44 cellular contexts compared by ENCODE assay signal in genomic region chr16:1050921-1051320, GRCh38. TPM values are rescaled to one million over a fixed set of nuclear protein-coding genes. Genes with fewer than 3 reads are reported as not detected.
"Had no signal": no experiment of that assay in that cellular context is flagged by ENCODE, and none has a peak within 500 bp of the region (broad histone marks: within the 10 kb centered on the region; RNA-seq: fewer than 3 reads in every experiment).

No MANE protein-coding gene starts in this region.

- H3K27me3 ChIP-seq: ascending aorta, cardiac muscle cell had no signal

- H3K27ac ChIP-seq: adrenal gland, ascending aorta, body of pancreas, brain microvascular endothelial cell, breast epithelium, cardiac muscle cell had no signal

- H3K9me3 Mint-ChIP-seq: activated naive CD4-positive, alpha-beta T cell treated with anti-CD3 and anti-CD28 coated beads for 36 hours; activated naive CD4-positive, alpha-beta T cell treated with anti-CD3 and anti-CD28 coated beads, Interleukin-2, amount 10 ng/mL, durations not matched to agents 7 days and 5 days; activated naive CD4-positive, alpha-beta T cell treated with anti-CD3 and anti-CD28 coated beads, Interleukin-2, amount 50 U/mL, for 24 hours; activated naive CD4-positive, alpha-beta T cell treated with anti-CD3 and anti-CD28 coated beads, Interleukin-2, amount 50 U/mL, for 72 hours; activated naive CD8-positive, alpha-beta T cell treated with anti-CD3 and anti-CD28 coated beads for 36 hours; activated naive CD8-positive, alpha-beta T cell treated with anti-CD3 and anti-CD28 coated beads, Interleukin-2, amount 10 ng/mL, durations not matched to agents 7 days and 5 days; activated naive CD8-positive, alpha-beta T cell treated with anti-CD3 and anti-CD28 coated beads, Interleukin-2, amount 50 U/mL, for 24 hours; activated T-cell treated with anti-CD3 and anti-CD28 coated beads, Interleukin-2, amount 50 U/mL, for 24 hours; activated T-cell treated with anti-CD3 and anti-CD28 coated beads, Interleukin-2, amount 50 U/mL, for 4 hours; activated T-cell treated with anti-CD3 and anti-CD28 coated beads, Interleukin-2, amount 50 U/mL, for 72 hours; activated T-helper 1 cell treated with anti-CD3 and anti-CD28 coated beads, Interleukin-12 subunit alpha, Interleukin-12 subunit beta, Interleukin-2, Interleukin-4 antibody, amounts not matched to agents 30 ng/mL and 10 ng/mL and 1 ng/mL, durations not matched to agents 14 hours and 24 hours and 36 hours; activated T-helper 17 cell treated with anti-CD3 and anti-CD28 coated beads, Interleukin-2, amount 50 U/mL, for 72 hours; activated T-helper 2 cell treated with anti-CD3 and anti-CD28 coated beads, Interferon-gamma antibody, Interleukin-2, Interleukin-4, amounts not matched to agents 10 μg/mL and 5 μg/mL and 100 μg/mL, durations not matched to agents 14 hours and 24 hours and 36 hours; central memory CD8-positive, alpha-beta T cell had no signal

- H3K27ac Mint-ChIP-seq: activated naive CD4-positive, alpha-beta T cell treated with anti-CD3 and anti-CD28 coated beads for 36 hours; activated naive CD4-positive, alpha-beta T cell treated with anti-CD3 and anti-CD28 coated beads, Interleukin-2, amount 10 ng/mL, durations not matched to agents 7 days and 5 days; activated naive CD4-positive, alpha-beta T cell treated with anti-CD3 and anti-CD28 coated beads, Interleukin-2, amount 50 U/mL, for 24 hours; activated naive CD4-positive, alpha-beta T cell treated with anti-CD3 and anti-CD28 coated beads, Interleukin-2, amount 50 U/mL, for 72 hours; activated naive CD8-positive, alpha-beta T cell; activated naive CD8-positive, alpha-beta T cell treated with anti-CD3 and anti-CD28 coated beads for 36 hours; activated naive CD8-positive, alpha-beta T cell treated with anti-CD3 and anti-CD28 coated beads, Interleukin-2, amount 10 ng/mL, durations not matched to agents 7 days and 5 days; activated naive CD8-positive, alpha-beta T cell treated with anti-CD3 and anti-CD28 coated beads, Interleukin-2, amount 50 U/mL, for 24 hours; activated T-cell treated with anti-CD3 and anti-CD28 coated beads, Interleukin-2, amount 50 U/mL, for 24 hours; activated T-cell treated with anti-CD3 and anti-CD28 coated beads, Interleukin-2, amount 50 U/mL, for 72 hours; activated T-helper 1 cell treated with anti-CD3 and anti-CD28 coated beads, Interleukin-12 subunit alpha, Interleukin-12 subunit beta, Interleukin-2, Interleukin-4 antibody, amounts not matched to agents 30 ng/mL and 10 ng/mL and 1 ng/mL, durations not matched to agents 14 hours and 24 hours and 36 hours; activated T-helper 17 cell treated with anti-CD3 and anti-CD28 coated beads, Interleukin-2, amount 50 U/mL, for 72 hours; activated T-helper 2 cell treated with anti-CD3 and anti-CD28 coated beads, Interferon-gamma antibody, Interleukin-2, Interleukin-4, amounts not matched to agents 10 μg/mL and 5 μg/mL and 100 μg/mL, durations not matched to agents 14 hours and 24 hours and 36 hours had no signal

- H3K4me3 ChIP-seq: adrenal gland, ascending aorta, body of pancreas, breast epithelium, cardiac muscle cell had no signal

- ATAC-seq: activated naive CD4-positive, alpha-beta T cell treated with anti-CD3 and anti-CD28 coated beads, Interleukin-2, amount 50 U/mL, for 72 hours; activated naive CD8-positive, alpha-beta T cell treated with anti-CD3 and anti-CD28 coated beads, Interleukin-2, amount 50 U/mL, for 24 hours; activated T-cell treated with anti-CD3 and anti-CD28 coated beads, Interleukin-2, amount 50 U/mL, for 4 hours; activated T-cell treated with anti-CD3 and anti-CD28 coated beads, Interleukin-2, amount 50 U/mL, for 72 hours; activated T-helper 17 cell treated with anti-CD3 and anti-CD28 coated beads, Interleukin-2, amount 50 U/mL, for 72 hours; body of pancreas had no signal

- H3K4me3 Mint-ChIP-seq: activated naive CD4-positive, alpha-beta T cell treated with anti-CD3 and anti-CD28 coated beads for 36 hours; activated naive CD4-positive, alpha-beta T cell treated with anti-CD3 and anti-CD28 coated beads, Interleukin-2, amount 10 ng/mL, durations not matched to agents 7 days and 5 days; activated naive CD4-positive, alpha-beta T cell treated with anti-CD3 and anti-CD28 coated beads, Interleukin-2, amount 50 U/mL, for 24 hours; activated naive CD8-positive, alpha-beta T cell; activated naive CD8-positive, alpha-beta T cell treated with anti-CD3 and anti-CD28 coated beads for 36 hours; activated naive CD8-positive, alpha-beta T cell treated with anti-CD3 and anti-CD28 coated beads, Interleukin-2, amount 10 ng/mL, durations not matched to agents 7 days and 5 days; activated naive CD8-positive, alpha-beta T cell treated with anti-CD3 and anti-CD28 coated beads, Interleukin-2, amount 50 U/mL, for 24 hours; activated T-cell treated with anti-CD3 and anti-CD28 coated beads, Interleukin-2, amount 50 U/mL, for 24 hours; activated T-cell treated with anti-CD3 and anti-CD28 coated beads, Interleukin-2, amount 50 U/mL, for 4 hours; activated T-cell treated with anti-CD3 and anti-CD28 coated beads, Interleukin-2, amount 50 U/mL, for 72 hours; activated T-helper 1 cell treated with anti-CD3 and anti-CD28 coated beads, Interleukin-12 subunit alpha, Interleukin-12 subunit beta, Interleukin-2, Interleukin-4 antibody, amounts not matched to agents 30 ng/mL and 10 ng/mL and 1 ng/mL, durations not matched to agents 14 hours and 24 hours and 36 hours; activated T-helper 17 cell treated with anti-CD3 and anti-CD28 coated beads, Interleukin-2, amount 50 U/mL, for 72 hours; brain; central memory CD8-positive, alpha-beta T cell had no signal

- H3K9me3 ChIP-seq: adrenal gland, ascending aorta, body of pancreas had no signal

- DNase-seq: activated effector memory CD4-positive, alpha-beta T cell treated with anti-CD3 and anti-CD28 coated beads, Interleukin-2, amount 50 U/mL, for 16 hours; activated effector memory CD4-positive, alpha-beta T cell treated with Interleukin-2 at 50 U/mL for 16 hours; activated gamma-delta T cell; activated gamma-delta T cell treated with Interleukin-2 at 50 U/mL for 16 hours; activated naive CD4-positive, alpha-beta T cell; activated naive CD4-positive, alpha-beta T cell treated with anti-CD3 and anti-CD28 coated beads for 36 hours; activated naive CD4-positive, alpha-beta T cell treated with anti-CD3 and anti-CD28 coated beads, Interleukin-2, amount 10 ng/mL, durations not matched to agents 7 days and 5 days; activated naive CD4-positive, alpha-beta T cell treated with anti-CD3 and anti-CD28 coated beads, Interleukin-2, amount 50 U/mL, for 16 hours; activated naive CD4-positive, alpha-beta T cell treated with Interleukin-2 at 50 U/mL for 16 hours; activated naive CD8-positive, alpha-beta T cell treated with anti-CD3 and anti-CD28 coated beads for 36 hours; activated naive CD8-positive, alpha-beta T cell treated with anti-CD3 and anti-CD28 coated beads, Interleukin-2, amount 10 ng/mL, durations not matched to agents 7 days and 5 days; activated naive CD8-positive, alpha-beta T cell treated with anti-CD3 and anti-CD28 coated beads, Interleukin-2, amount 50 U/mL, for 24 hours; activated T-cell treated with anti-CD3 and anti-CD28 coated beads, Interleukin-2, amount 50 U/mL, for 1 hour; activated T-cell treated with anti-CD3 and anti-CD28 coated beads, Interleukin-2, amount 50 U/mL, for 24 hours; activated T-cell treated with anti-CD3 and anti-CD28 coated beads, Interleukin-2, amount 50 U/mL, for 4 hours; activated T-cell treated with anti-CD3 and anti-CD28 coated beads, Interleukin-2, amount 50 U/mL, for 48 hours; activated T-cell treated with anti-CD3 and anti-CD28 coated beads, Interleukin-2, amount 50 U/mL, for 72 hours; adrenal gland; amniotic stem cell; amygdala; anterior cingulate cortex; aorta; body of pancreas; brain microvascular endothelial cell; caudate nucleus; central memory CD4-positive, alpha-beta T cell; cerebellar nuclear complex had no signal

- H3K4me1 ChIP-seq: adrenal gland, breast epithelium had no signal

- H3K36me3 Mint-ChIP-seq: activated naive CD4-positive, alpha-beta T cell treated with anti-CD3 and anti-CD28 coated beads, Interleukin-2, amount 10 ng/mL, durations not matched to agents 7 days and 5 days; activated naive CD4-positive, alpha-beta T cell treated with anti-CD3 and anti-CD28 coated beads, Interleukin-2, amount 50 U/mL, for 24 hours; activated naive CD4-positive, alpha-beta T cell treated with anti-CD3 and anti-CD28 coated beads, Interleukin-2, amount 50 U/mL, for 72 hours; activated naive CD8-positive, alpha-beta T cell; activated naive CD8-positive, alpha-beta T cell treated with anti-CD3 and anti-CD28 coated beads for 36 hours; activated naive CD8-positive, alpha-beta T cell treated with anti-CD3 and anti-CD28 coated beads, Interleukin-2, amount 10 ng/mL, durations not matched to agents 7 days and 5 days; brain had no signal

- H3K4me1 Mint-ChIP-seq: activated naive CD4-positive, alpha-beta T cell treated with anti-CD3 and anti-CD28 coated beads, Interleukin-2, amount 10 ng/mL, durations not matched to agents 7 days and 5 days; activated naive CD4-positive, alpha-beta T cell treated with anti-CD3 and anti-CD28 coated beads, Interleukin-2, amount 50 U/mL, for 24 hours; activated naive CD8-positive, alpha-beta T cell treated with anti-CD3 and anti-CD28 coated beads, Interleukin-2, amount 10 ng/mL, durations not matched to agents 7 days and 5 days; activated naive CD8-positive, alpha-beta T cell treated with anti-CD3 and anti-CD28 coated beads, Interleukin-2, amount 50 U/mL, for 24 hours; activated T-helper 17 cell treated with anti-CD3 and anti-CD28 coated beads, Interleukin-2, amount 50 U/mL, for 72 hours; central memory CD8-positive, alpha-beta T cell had no signal

- H3K27me3 Mint-ChIP-seq: activated naive CD4-positive, alpha-beta T cell treated with anti-CD3 and anti-CD28 coated beads, Interleukin-2, amount 10 ng/mL, durations not matched to agents 7 days and 5 days; activated naive CD4-positive, alpha-beta T cell treated with anti-CD3 and anti-CD28 coated beads, Interleukin-2, amount 50 U/mL, for 24 hours; activated naive CD8-positive, alpha-beta T cell; activated naive CD8-positive, alpha-beta T cell treated with anti-CD3 and anti-CD28 coated beads for 36 hours; activated naive CD8-positive, alpha-beta T cell treated with anti-CD3 and anti-CD28 coated beads, Interleukin-2, amount 10 ng/mL, durations not matched to agents 7 days and 5 days; activated naive CD8-positive, alpha-beta T cell treated with anti-CD3 and anti-CD28 coated beads, Interleukin-2, amount 50 U/mL, for 24 hours; activated T-helper 17 cell treated with anti-CD3 and anti-CD28 coated beads, Interleukin-2, amount 50 U/mL, for 72 hours; brain; central memory CD8-positive, alpha-beta T cell had no signal

- H3K36me3 ChIP-seq: adrenal gland, ascending aorta, brain microvascular endothelial cell, breast epithelium, cardiac muscle cell had no signal

RNA-seq across cellular contexts. Expression of gene SSTR5, which starts 21.6 kb away (rescaled TPM):
- total RNA-seq: activated naive CD4-positive, alpha-beta T cell treated with anti-CD3 and anti-CD28 coated beads for 36 hours; activated naive CD4-positive, alpha-beta T cell treated with anti-CD3 and anti-CD28 coated beads, Interleukin-2, amount 50 U/mL, for 72 hours; activated naive CD8-positive, alpha-beta T cell treated with anti-CD3 and anti-CD28 coated beads for 36 hours; activated naive CD8-positive, alpha-beta T cell treated with anti-CD3 and anti-CD28 coated beads, Interleukin-2, amount 10 ng/mL, durations not matched to agents 7 days and 5 days; activated T-cell treated with anti-CD3 and anti-CD28 coated beads, Interleukin-2, amount 50 U/mL, for 4 hours; activated T-cell treated with anti-CD3 and anti-CD28 coated beads, Interleukin-2, amount 50 U/mL, for 72 hours; activated T-helper 1 cell treated with anti-CD3 and anti-CD28 coated beads, Interleukin-12 subunit alpha, Interleukin-12 subunit beta, Interleukin-2, Interleukin-4 antibody, amounts not matched to agents 30 ng/mL and 10 ng/mL and 1 ng/mL, durations not matched to agents 14 hours and 24 hours and 36 hours; activated T-helper 17 cell treated with anti-CD3 and anti-CD28 coated beads, Interleukin-2, amount 50 U/mL, for 72 hours; activated T-helper 2 cell treated with anti-CD3 and anti-CD28 coated beads, Interferon-gamma antibody, Interleukin-2, Interleukin-4, amounts not matched to agents 10 μg/mL and 5 μg/mL and 100 μg/mL, durations not matched to agents 14 hours and 24 hours and 36 hours; ascending aorta; astrocyte; breast epithelium; bronchial epithelial cell; cardiac muscle cell; cerebellum; chondrocyte had no signal
- polyA plus RNA-seq: cardiac muscle cell had no signal

RNA-seq across cellular contexts. Expression of gene C1QTNF8, which starts 45.1 kb away (rescaled TPM):
- total RNA-seq: activated naive CD4-positive, alpha-beta T cell treated with anti-CD3 and anti-CD28 coated beads for 36 hours; activated naive CD4-positive, alpha-beta T cell treated with anti-CD3 and anti-CD28 coated beads, Interleukin-2, amount 50 U/mL, for 72 hours; activated naive CD8-positive, alpha-beta T cell treated with anti-CD3 and anti-CD28 coated beads for 36 hours; activated naive CD8-positive, alpha-beta T cell treated with anti-CD3 and anti-CD28 coated beads, Interleukin-2, amount 10 ng/mL, durations not matched to agents 7 days and 5 days; activated T-cell treated with anti-CD3 and anti-CD28 coated beads, Interleukin-2, amount 50 U/mL, for 4 hours; activated T-cell treated with anti-CD3 and anti-CD28 coated beads, Interleukin-2, amount 50 U/mL, for 72 hours; activated T-helper 1 cell treated with anti-CD3 and anti-CD28 coated beads, Interleukin-12 subunit alpha, Interleukin-12 subunit beta, Interleukin-2, Interleukin-4 antibody, amounts not matched to agents 30 ng/mL and 10 ng/mL and 1 ng/mL, durations not matched to agents 14 hours and 24 hours and 36 hours; activated T-helper 17 cell treated with anti-CD3 and anti-CD28 coated beads, Interleukin-2, amount 50 U/mL, for 72 hours; activated T-helper 2 cell treated with anti-CD3 and anti-CD28 coated beads, Interferon-gamma antibody, Interleukin-2, Interleukin-4, amounts not matched to agents 10 μg/mL and 5 μg/mL and 100 μg/mL, durations not matched to agents 14 hours and 24 hours and 36 hours; ascending aorta; astrocyte; body of pancreas; breast epithelium; bronchial epithelial cell; cardiac septum; cerebellum; chondrocyte had no signal
- polyA plus RNA-seq: adipose tissue, cardiac muscle cell had no signal
